1 cellular context compared by ENCODE assay signal in the genomic region with DNA sequence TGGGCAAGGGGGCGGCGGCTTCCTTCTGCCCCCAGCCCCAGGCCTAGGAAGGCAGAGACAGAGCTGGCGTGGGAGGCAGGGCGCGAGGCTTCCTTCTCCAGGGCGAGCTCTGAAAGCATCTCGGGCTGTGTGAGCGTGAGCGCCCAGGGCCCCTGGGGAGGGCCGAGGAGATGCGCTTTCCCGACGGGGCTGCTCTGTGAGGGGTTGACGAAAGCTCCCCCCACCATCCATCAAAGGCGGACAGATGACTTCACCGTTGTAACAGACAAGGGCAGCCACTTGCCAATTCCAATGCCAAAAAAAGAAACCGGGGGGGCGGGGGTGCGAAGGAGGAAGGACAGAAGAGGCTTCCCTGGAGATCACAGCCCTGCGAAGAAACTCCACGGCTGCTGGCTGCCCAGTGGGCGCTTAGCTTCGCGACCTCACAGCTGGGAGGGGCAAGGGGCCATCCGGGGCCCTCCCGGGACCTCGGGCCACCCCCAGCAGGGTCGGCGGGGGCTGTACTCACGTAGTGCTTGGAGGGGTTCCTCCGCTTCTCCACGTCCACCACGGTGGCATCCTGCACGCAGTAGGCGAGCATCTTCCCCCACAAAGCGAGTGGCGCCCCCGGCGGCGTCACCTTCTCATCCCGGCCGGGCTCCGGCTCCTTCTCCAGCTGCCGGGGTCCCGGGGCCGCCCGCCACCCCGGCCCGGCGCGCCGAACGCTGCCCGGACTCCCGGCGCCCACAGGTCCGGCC.
A peak's percentile ranks its signal among the peaks of the same experiment; 100 is the strongest.
TF ChIP-seq lines count a peak whose summit lies in the region.

No MANE protein-coding gene starts in this region.

TF ChIP-seq in HEK293, 187 proteins besides CTCF, POLR2A, EP300 and RAD21 (continued from another document and continues in another):
- TF ChIP-seq ZBTB26 (tag by site-specific recombination; optimal IDR thresholded peaks at IDR 0.05) (peak; percentile 77), ZBTB17 (tag by site-specific recombination; IDR thresholded peaks at IDR 0.05) (peak; percentile 91), ZNF585B (tag by site-specific recombination; IDR thresholded peaks at IDR 0.05) (no peak), ZNF600 (tag by site-specific recombination; IDR thresholded peaks at IDR 0.05) (peak; percentile 32; the same call in 1 of the 2 replicates), WT1 (tag by site-specific recombination; IDR thresholded peaks at IDR 0.05) (peak; percentile 46; the same call in 1 of the 2 replicates), ZBTB21 (tag by site-specific recombination; IDR thresholded peaks at IDR 0.05) (no peak), ZNF423 (tag by site-specific recombination; IDR thresholded peaks at IDR 0.05) (0 out of 2 replicates have a peak, but pooled peaks have one; percentile 14), ZNF37A (tag by site-specific recombination; IDR thresholded peaks at IDR 0.05) (no peak), ZNF677 (tag by site-specific recombination; IDR thresholded peaks at IDR 0.05) (peak; percentile 82), ZNF24 (tag by site-specific recombination; IDR thresholded peaks at IDR 0.05) (0 out of 2 replicates have a peak, but pooled peaks have one; percentile 39), ZEB2 (tag by site-specific recombination; IDR thresholded peaks at IDR 0.05) (peak; percentile 81), KLF9 (tag by site-specific recombination; IDR thresholded peaks at IDR 0.05; ENCODE audit: low read depth) (no peak), ZNF266 (tag by site-specific recombination; IDR thresholded peaks at IDR 0.05; ENCODE audit: low read depth) (no peak), ZNF660 (tag by site-specific recombination; IDR thresholded peaks at IDR 0.05) (no peak), ZNF169 (tag by site-specific recombination; IDR thresholded peaks at IDR 0.05) (no peak), ZNF366 (tag by site-specific recombination; conservative IDR thresholded peaks at IDR 0.05) (peak; percentile 40; the same call in 1 of the 2 replicates), ZXDB (tag by site-specific recombination; IDR thresholded peaks at IDR 0.05) (peak; percentile 63), ZNF157 (tag by site-specific recombination; IDR thresholded peaks at IDR 0.05) (no peak), PRDM6 (tag by site-specific recombination; IDR thresholded peaks at IDR 0.05) (no peak), ZNF473 (tag by site-specific recombination; IDR thresholded peaks at IDR 0.05) (no peak), ZNF202 (tag by site-specific recombination; IDR thresholded peaks at IDR 0.05; ENCODE audit: borderline replicate concordance) (no peak), ZNF518A (tag by site-specific recombination; conservative IDR thresholded peaks at IDR 0.05; ENCODE audit: low read depth) (peak; percentile 13; the same call in 1 of the 2 replicates), ZNF184 (tag by site-specific recombination; IDR thresholded peaks at IDR 0.05) (no peak), AEBP2 (tag by site-specific recombination; IDR thresholded peaks at IDR 0.05; ENCODE audit: borderline replicate concordance) (no peak), ZIC2 (tag by site-specific recombination; IDR thresholded peaks at IDR 0.05) (peak; percentile 88), ZBTB11 (tag by site-specific recombination; conservative IDR thresholded peaks at IDR 0.05; ENCODE audit: low read depth) (no peak), EGR2 (tag by site-specific recombination; IDR thresholded peaks at IDR 0.05; ENCODE audit: low read depth) (peak; percentile 89), ZBTB8A (tag by site-specific recombination; IDR thresholded peaks at IDR 0.05) (peak; percentile 59)
- TF ChIP-seq, protein P1, sequence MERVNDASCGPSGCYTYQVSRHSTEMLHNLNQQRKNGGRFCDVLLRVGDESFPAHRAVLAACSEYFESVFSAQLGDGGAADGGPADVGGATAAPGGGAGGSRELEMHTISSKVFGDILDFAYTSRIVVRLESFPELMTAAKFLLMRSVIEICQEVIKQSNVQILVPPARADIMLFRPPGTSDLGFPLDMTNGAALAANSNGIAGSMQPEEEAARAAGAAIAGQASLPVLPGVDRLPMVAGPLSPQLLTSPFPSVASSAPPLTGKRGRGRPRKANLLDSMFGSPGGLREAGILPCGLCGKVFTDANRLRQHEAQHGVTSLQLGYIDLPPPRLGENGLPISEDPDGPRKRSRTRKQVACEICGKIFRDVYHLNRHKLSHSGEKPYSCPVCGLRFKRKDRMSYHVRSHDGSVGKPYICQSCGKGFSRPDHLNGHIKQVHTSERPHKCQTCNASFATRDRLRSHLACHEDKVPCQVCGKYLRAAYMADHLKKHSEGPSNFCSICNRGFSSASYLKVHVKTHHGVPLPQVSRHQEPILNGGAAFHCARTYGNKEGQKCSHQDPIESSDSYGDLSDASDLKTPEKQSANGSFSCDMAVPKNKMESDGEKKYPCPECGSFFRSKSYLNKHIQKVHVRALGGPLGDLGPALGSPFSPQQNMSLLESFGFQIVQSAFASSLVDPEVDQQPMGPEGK (tag by site-specific recombination; IDR thresholded peaks at IDR 0.05): peak; percentile 90
- TF ChIP-seq, protein P2, sequence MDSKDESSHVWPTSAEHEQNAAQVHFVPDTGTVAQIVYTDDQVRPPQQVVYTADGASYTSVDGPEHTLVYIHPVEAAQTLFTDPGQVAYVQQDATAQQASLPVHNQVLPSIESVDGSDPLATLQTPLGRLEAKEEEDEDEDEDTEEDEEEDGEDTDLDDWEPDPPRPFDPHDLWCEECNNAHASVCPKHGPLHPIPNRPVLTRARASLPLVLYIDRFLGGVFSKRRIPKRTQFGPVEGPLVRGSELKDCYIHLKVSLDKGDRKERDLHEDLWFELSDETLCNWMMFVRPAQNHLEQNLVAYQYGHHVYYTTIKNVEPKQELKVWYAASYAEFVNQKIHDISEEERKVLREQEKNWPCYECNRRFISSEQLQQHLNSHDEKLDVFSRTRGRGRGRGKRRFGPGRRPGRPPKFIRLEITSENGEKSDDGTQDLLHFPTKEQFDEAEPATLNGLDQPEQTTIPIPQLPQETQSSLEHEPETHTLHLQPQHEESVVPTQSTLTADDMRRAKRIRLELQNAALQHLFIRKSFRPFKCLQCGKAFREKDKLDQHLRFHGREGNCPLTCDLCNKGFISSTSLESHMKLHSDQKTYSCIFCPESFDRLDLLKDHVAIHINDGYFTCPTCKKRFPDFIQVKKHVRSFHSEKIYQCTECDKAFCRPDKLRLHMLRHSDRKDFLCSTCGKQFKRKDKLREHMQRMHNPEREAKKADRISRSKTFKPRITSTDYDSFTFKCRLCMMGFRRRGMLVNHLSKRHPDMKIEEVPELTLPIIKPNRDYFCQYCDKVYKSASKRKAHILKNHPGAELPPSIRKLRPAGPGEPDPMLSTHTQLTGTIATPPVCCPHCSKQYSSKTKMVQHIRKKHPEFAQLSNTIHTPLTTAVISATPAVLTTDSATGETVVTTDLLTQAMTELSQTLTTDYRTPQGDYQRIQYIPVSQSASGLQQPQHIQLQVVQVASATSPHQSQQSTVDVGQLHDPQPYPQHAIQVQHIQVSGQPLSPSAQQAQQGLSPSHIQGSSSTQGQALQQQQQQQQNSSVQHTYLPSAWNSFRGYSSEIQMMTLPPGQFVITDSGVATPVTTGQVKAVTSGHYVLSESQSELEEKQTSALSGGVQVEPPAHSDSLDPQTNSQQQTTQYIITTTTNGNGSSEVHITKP (tag by site-specific recombination; IDR thresholded peaks at IDR 0.05): peak; percentile 59; the same call in 1 of the 2 replicates
- TF ChIP-seq, protein P3, sequence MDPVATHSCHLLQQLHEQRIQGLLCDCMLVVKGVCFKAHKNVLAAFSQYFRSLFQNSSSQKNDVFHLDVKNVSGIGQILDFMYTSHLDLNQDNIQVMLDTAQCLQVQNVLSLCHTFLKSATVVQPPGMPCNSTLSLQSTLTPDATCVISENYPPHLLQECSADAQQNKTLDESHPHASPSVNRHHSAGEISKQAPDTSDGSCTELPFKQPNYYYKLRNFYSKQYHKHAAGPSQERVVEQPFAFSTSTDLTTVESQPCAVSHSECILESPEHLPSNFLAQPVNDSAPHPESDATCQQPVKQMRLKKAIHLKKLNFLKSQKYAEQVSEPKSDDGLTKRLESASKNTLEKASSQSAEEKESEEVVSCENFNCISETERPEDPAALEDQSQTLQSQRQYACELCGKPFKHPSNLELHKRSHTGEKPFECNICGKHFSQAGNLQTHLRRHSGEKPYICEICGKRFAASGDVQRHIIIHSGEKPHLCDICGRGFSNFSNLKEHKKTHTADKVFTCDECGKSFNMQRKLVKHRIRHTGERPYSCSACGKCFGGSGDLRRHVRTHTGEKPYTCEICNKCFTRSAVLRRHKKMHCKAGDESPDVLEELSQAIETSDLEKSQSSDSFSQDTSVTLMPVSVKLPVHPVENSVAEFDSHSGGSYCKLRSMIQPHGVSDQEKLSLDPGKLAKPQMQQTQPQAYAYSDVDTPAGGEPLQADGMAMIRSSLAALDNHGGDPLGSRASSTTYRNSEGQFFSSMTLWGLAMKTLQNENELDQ (tag by site-specific recombination; IDR thresholded peaks at IDR 0.05; ENCODE audit: low read depth): no peak
